30 cellular contexts compared by ENCODE assay signal in genomic region chr6:22164236-22164635, GRCh38.
"Had no signal": no experiment of that assay in that cellular context is flagged by ENCODE, and none has a peak within 500 bp of the region (broad histone marks: within the 10 kb centered on the region; RNA-seq: fewer than 3 reads in every experiment).

No MANE protein-coding gene starts in this region.

- H3K36me3 Mint-ChIP-seq: stimulated activated effector memory CD8-positive, alpha-beta T cell treated with anti-CD3 and anti-CD28 coated beads, Interleukin-12 subunit alpha, Interleukin-12 subunit beta, amount 100 ng/mL, for 72 hours; stimulated activated naive B cell treated with anti-CD40 and anti-IgM and Interleukin-4, amounts not matched to agents 10 μg/mL and 1 μg/mL and 100 μg/mL, for 72 hours had no signal

- DNase-seq: nephron progenitor cell; nucleus accumbens; ovary; posterior cingulate gyrus; psoas muscle; right cardiac atrium; right lobe of liver; sigmoid colon; small intestine; stimulated activated CD4-positive, alpha-beta T cell treated with anti-CD3 and anti-CD28 coated beads, Interleukin-15, amount 100 ng/mL, for 24 hours; stimulated activated CD4-positive, alpha-beta T cell treated with anti-CD3 and anti-CD28 coated beads, Interleukin-2, amount 100 ng/mL, for 24 hours; stimulated activated CD4-positive, alpha-beta T cell treated with anti-CD3 and anti-CD28 coated beads, Interleukin-2, amount 100 ng/mL, for 48 hours; stimulated activated CD4-positive, alpha-beta T cell treated with anti-CD3 and anti-CD28 coated beads, Interleukin-4, amount 100 ng/mL, for 24 hours; stimulated activated naive B cell treated with anti-CD40 and anti-IgM and Interleukin-4, amounts not matched to agents 10 μg/mL and 1 μg/mL and 100 μg/mL, for 72 hours; stimulated activated naive CD4-positive, alpha-beta T cell treated with Interleukin-2 at 50 U/mL for 16 hours; stomach; thyroid gland; trophoblast cell; upper lobe of left lung had no signal

- H3K27ac Mint-ChIP-seq: natural killer cell treated with Interleukin-12 subunit alpha and Interleukin-12 subunit beta and Interleukin-15 and Interleukin-18, amount 100 ng/mL, for 72 hours; nephron progenitor cell; progenitor cell of endocrine pancreas; stimulated activated effector memory CD8-positive, alpha-beta T cell treated with anti-CD3 and anti-CD28 coated beads, Interleukin-12 subunit alpha, Interleukin-12 subunit beta, amount 100 ng/mL, for 72 hours; stimulated activated naive B cell treated with anti-CD40 and anti-IgM and Interleukin-4, amounts not matched to agents 10 μg/mL and 1 μg/mL and 100 μg/mL, for 72 hours; stimulated activated naive CD8-positive, alpha-beta T cell treated with anti-CD3 and anti-CD28 coated beads, Interleukin-15, Interleukin-2, amounts not matched to agents 100 ng/mL and 50 ng/mL, for 24 hours had no signal

- H2AFZ ChIP-seq: parathyroid adenoma had no signal

- H3K36me3 ChIP-seq: neutrophil, ovary, right lobe of liver, sigmoid colon, stomach, thoracic aorta, thyroid gland, tibial nerve, upper lobe of left lung, vagina had no signal

- H3K4me3 ChIP-seq: ovary, psoas muscle, right lobe of liver, sigmoid colon, stomach, thoracic aorta, thyroid gland, tibial nerve, upper lobe of left lung, vagina had no signal

- H3K4me1 ChIP-seq: parathyroid adenoma, psoas muscle, right lobe of liver, sigmoid colon, stomach, thyroid gland, tibial nerve, upper lobe of left lung, vagina had no signal

- H3K4me3 Mint-ChIP-seq: natural killer cell treated with Interleukin-12 subunit alpha and Interleukin-12 subunit beta and Interleukin-15 and Interleukin-18, amount 100 ng/mL, for 72 hours; nephron progenitor cell; neural crest cell; stimulated activated effector memory CD8-positive, alpha-beta T cell treated with anti-CD3 and anti-CD28 coated beads, Interleukin-12 subunit alpha, Interleukin-12 subunit beta, amount 100 ng/mL, for 72 hours; stimulated activated naive B cell treated with anti-CD40 and anti-IgM and Interleukin-4, amounts not matched to agents 10 μg/mL and 1 μg/mL and 100 μg/mL, for 72 hours; stimulated activated naive CD8-positive, alpha-beta T cell treated with anti-CD3 and anti-CD28 coated beads, Interleukin-15, Interleukin-2, amounts not matched to agents 100 ng/mL and 50 ng/mL, for 24 hours had no signal

- FAIRE-seq: small intestine, urothelium cell line had no signal

- ATAC-seq: natural killer cell treated with Interleukin-12 subunit alpha and Interleukin-12 subunit beta and Interleukin-15 and Interleukin-18, amount 100 ng/mL, for 72 hours; psoas muscle; right cardiac atrium; right lobe of liver; stimulated activated effector memory CD8-positive, alpha-beta T cell treated with anti-CD3 and anti-CD28 coated beads, Interleukin-12 subunit alpha, Interleukin-12 subunit beta, amount 100 ng/mL, for 72 hours; stimulated activated naive B cell treated with anti-CD40 and anti-IgM and Interleukin-4, amounts not matched to agents 10 μg/mL and 1 μg/mL and 100 μg/mL, for 72 hours had no signal

- H3K4me1 Mint-ChIP-seq: nephron progenitor cell; stimulated activated effector memory CD8-positive, alpha-beta T cell treated with anti-CD3 and anti-CD28 coated beads, Interleukin-12 subunit alpha, Interleukin-12 subunit beta, amount 100 ng/mL, for 72 hours; stimulated activated naive B cell treated with anti-CD40 and anti-IgM and Interleukin-4, amounts not matched to agents 10 μg/mL and 1 μg/mL and 100 μg/mL, for 72 hours had no signal

- H3K27me3 ChIP-seq: neutrophil, ovary, right lobe of liver, sigmoid colon, stomach, thyroid gland, tibial nerve, upper lobe of left lung, vagina had no signal

- H3K27me3 Mint-ChIP-seq: natural killer cell treated with Interleukin-12 subunit alpha and Interleukin-12 subunit beta and Interleukin-15 and Interleukin-18, amount 100 ng/mL, for 72 hours; progenitor cell of endocrine pancreas; stimulated activated naive B cell treated with anti-CD40 and anti-IgM and Interleukin-4, amounts not matched to agents 10 μg/mL and 1 μg/mL and 100 μg/mL, for 72 hours; stimulated activated naive CD8-positive, alpha-beta T cell treated with anti-CD3 and anti-CD28 coated beads, Interleukin-15, Interleukin-2, amounts not matched to agents 100 ng/mL and 50 ng/mL, for 24 hours had no signal

- H3K9ac ChIP-seq: parathyroid adenoma had no signal

- H3K79me2 ChIP-seq: parathyroid adenoma had no signal

- H3K27ac ChIP-seq: neutrophil, ovary, parathyroid adenoma, psoas muscle, right lobe of liver, sigmoid colon, stomach, thoracic aorta, thyroid gland, tibial nerve, upper lobe of left lung, vagina had no signal

- H3K9me3 ChIP-seq: neutrophil, ovary, psoas muscle, right lobe of liver, sigmoid colon, stomach, thoracic aorta, thyroid gland, upper lobe of left lung, vagina had no signal
